ENCODE assay signal across 19 cellular contexts in the genomic region with DNA sequence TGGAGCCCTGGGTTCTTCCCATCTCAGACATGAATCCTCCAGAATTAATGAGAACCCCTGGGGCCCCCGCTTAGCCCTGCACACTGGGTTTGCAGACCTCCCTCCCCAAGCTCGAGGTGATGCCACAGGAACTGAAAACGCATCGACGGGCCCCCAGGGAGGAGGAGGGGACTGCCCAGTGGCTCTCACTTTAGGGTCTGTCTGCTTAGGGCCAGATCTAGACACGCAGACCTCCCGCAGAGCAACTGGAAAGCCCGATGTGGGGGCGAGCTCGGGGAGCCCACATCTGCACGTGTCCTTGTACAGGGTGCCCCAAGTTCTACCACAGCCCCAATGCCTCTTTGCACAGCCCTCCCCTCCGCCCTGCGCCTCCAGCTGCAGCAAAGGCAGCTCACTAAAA.
DNase-seq lines count a peak whose midpoint lies in the region; ATAC-seq and TF ChIP-seq lines count a peak whose summit lies in the region.
"Had no signal": no experiment of that assay in that cellular context is flagged by ENCODE, and none has a peak within 500 bp of the region (broad histone marks: within the 10 kb centered on the region; RNA-seq: fewer than 3 reads in every experiment).

No MANE protein-coding gene starts in this region.

- H3K14ac ChIP-seq in neuronal stem cell (ENCODE audit: low read length): no peak overlapping the region

- H3K9ac ChIP-seq in SU-DHL-6 (ENCODE audit: low read length) (no peak overlapping the region), neuronal stem cell (ENCODE audit: low read depth, low read length, poor library complexity) (no peak overlapping the region)
- H3K9ac ChIP-seq: BLaER1 treated with 17β-estradiol and CSF1 and Interleukin-3, amounts not matched to agents 10 nM and 100 nM had no signal

- H2BK12ac ChIP-seq in neuronal stem cell (ENCODE audit: low read length): no peak overlapping the region

- CTCF ChIA-PET in GM10248 (lab: Yijun Ruan, JAX): interaction anchor here (1.3 to 1.5 kb wide), 2 partner anchors 36 to 140 kb away, joined by 3 read pairs; no protein-coding TSS in a partner anchor

- no peak overlapping the region for H2BK120ac ChIP-seq in neuronal stem cell (ENCODE audit: low read depth, low read length)

- H4K91ac ChIP-seq in neuronal stem cell (ENCODE audit: low read depth, low read length, poor library complexity): no peak overlapping the region

- H3K4ac ChIP-seq in neuronal stem cell (ENCODE audit: low read length): no peak overlapping the region

- ATAC-seq in activated naive CD8-positive, alpha-beta T cell treated with anti-CD3 and anti-CD28 coated beads, Interleukin-2, amount 50 U/mL, for 24 hours: no peak
- ATAC-seq in mucosa of descending colon: no peak
- ATAC-seq: CD8-positive, alpha-beta T cell had no signal

- no peaks in the 10 kb centered on the region for H3F3A ChIP-seq in SU-DHL-6 (ENCODE audit: insufficient read depth)

- no peaks in the 10 kb centered on the region for H4K20me1 ChIP-seq in SU-DHL-6 (ENCODE audit: low read depth, low read length)
- H4K20me1 ChIP-seq: BLaER1 treated with 17β-estradiol and CSF1 and Interleukin-3, amounts not matched to agents 10 nM and 100 nM had no signal

- H3K27ac Mint-ChIP-seq in activated naive CD8-positive, alpha-beta T cell treated with anti-CD3 and anti-CD28 coated beads, Interleukin-2, amount 50 U/mL, for 24 hours: no peak overlapping the region
- H3K27ac Mint-ChIP-seq: CD8-positive, alpha-beta T cell; HFFc6; IgD-negative memory B cell had no signal

- H2BK15ac ChIP-seq in neuronal stem cell (ENCODE audit: low read length): no peak overlapping the region

- H3K4me3 ChIP-seq in SU-DHL-6 (ENCODE audit: insufficient read depth, low read length, poor library complexity, severe bottlenecking) (no peak overlapping the region), neuronal stem cell (ENCODE audit: low read length in 2 of 2) (no peak overlapping the region), mucosa of descending colon (no peak overlapping the region)
- H3K4me3 ChIP-seq: BLaER1 treated with 17β-estradiol and CSF1 and Interleukin-3, amounts not matched to agents 10 nM and 100 nM had no signal

- H3K23ac ChIP-seq in neuronal stem cell (ENCODE audit: low read depth, low read length, poor library complexity): no peak overlapping the region

- no peak overlapping the region for H3K27ac ChIP-seq in SU-DHL-6 (ENCODE audit: low read depth, low read length)
- H3K27ac ChIP-seq in neuronal stem cell (replicated peaks; ENCODE audit: low read length): no peak overlapping the region
- H3K27ac ChIP-seq: BLaER1 treated with 17β-estradiol and CSF1 and Interleukin-3, amounts not matched to agents 10 nM and 100 nM; RWPE1 had no signal

- no CpG with 5 or more reads among the region's 13 CpGs for WGBS in neuronal stem cell (ENCODE audit: extremely low coverage in 2 of 2, insufficient read length in 2 of 2, insufficient replicate concordance in 1 of 2), 2 donors

- TF ChIP-seq CTCF in GM10248 (IDR thresholded peaks at IDR 0.05; ENCODE audit: control extremely low read depth, extremely low read depth, low read depth, missing control alignments): no peak
- TF ChIP-seq CTCF in GM20000 (IDR thresholded peaks at IDR 0.05; ENCODE audit: extremely low read depth, missing control alignments): no peak
- TF ChIP-seq CTCF in SU-DHL-6 (IDR thresholded peaks at IDR 0.05; ENCODE audit: insufficient read depth, low read length, poor library complexity, severe bottlenecking): no peak
- no peak for TF ChIP-seq CTCF in mucosa of descending colon (IDR thresholded peaks at IDR 0.05)

- peak overlapping the region; percentile 9 for H3K18ac ChIP-seq in neuronal stem cell (ENCODE audit: low read length)

- H3K4me2 ChIP-seq in SU-DHL-6 (ENCODE audit: low read depth, low read length, poor library complexity, severe bottlenecking) (peak overlapping the region; percentile 15), neuronal stem cell (ENCODE audit: insufficient read depth, low read length, poor library complexity, severe bottlenecking) (no peak overlapping the region)

- H3K9me2 ChIP-seq in SU-DHL-6 (replicated peaks; ENCODE audit: insufficient read depth, low read length): no peaks in the 10 kb centered on the region

- H3K36me3 ChIP-seq in SU-DHL-6 (ENCODE audit: low read length) (no peaks in the 10 kb centered on the region), neuronal stem cell (replicated peaks in 1 of 2; ENCODE audit: control insufficient read depth in 2 of 2, insufficient read depth in 2 of 2, low read length in 2 of 2) (no peaks in the 10 kb centered on the region), mucosa of descending colon (ENCODE audit: low read depth) (no peaks in the 10 kb centered on the region)
- H3K36me3 ChIP-seq: BLaER1 treated with 17β-estradiol and CSF1 and Interleukin-3, amounts not matched to agents 10 nM and 100 nM had no signal

- no peak overlapping the region for H4K8ac ChIP-seq in neuronal stem cell (ENCODE audit: low read depth, low read length)

- H3K27me3 ChIP-seq in SU-DHL-6 (ENCODE audit: low read length) (no peaks in the 10 kb centered on the region), neuronal stem cell (ENCODE audit: control insufficient read depth in 3 of 3, insufficient read depth in 3 of 3, low read depth in 1 of 3, low read length in 3 of 3) (peaks cover 0 to 3% (median 0%) of the 10 kb centered on the region in 3 experiments)
- H3K27me3 ChIP-seq: BLaER1 treated with 17β-estradiol and CSF1 and Interleukin-3, amounts not matched to agents 10 nM and 100 nM had no signal

- H3K4me3 Mint-ChIP-seq in activated naive CD8-positive, alpha-beta T cell treated with anti-CD3 and anti-CD28 coated beads, Interleukin-2, amount 50 U/mL, for 24 hours: no peak overlapping the region
- H3K4me3 Mint-ChIP-seq: CD8-positive, alpha-beta T cell; HFFc6 had no signal

- H2AK5ac ChIP-seq in neuronal stem cell (ENCODE audit: low read depth, low read length): no peak overlapping the region

- H2BK5ac ChIP-seq in neuronal stem cell (ENCODE audit: low read length): no peak overlapping the region

- H3K9me3 Mint-ChIP-seq in activated naive CD8-positive, alpha-beta T cell treated with anti-CD3 and anti-CD28 coated beads, Interleukin-2, amount 50 U/mL, for 24 hours: no peaks in the 10 kb centered on the region
- H3K9me3 Mint-ChIP-seq: CD8-positive, alpha-beta T cell; IgD-negative memory B cell had no signal

- intact Hi-C loops in mucosa of descending colon (cut with DNase I, micrococcal nuclease): no loop called here

- no peaks in the 10 kb centered on the region for H3K79me2 ChIP-seq in SU-DHL-6 (ENCODE audit: insufficient read depth, low read length)

- no peaks in the 10 kb centered on the region for H3K4me1 Mint-ChIP-seq in activated naive CD8-positive, alpha-beta T cell treated with anti-CD3 and anti-CD28 coated beads, Interleukin-2, amount 50 U/mL, for 24 hours

- no peaks in the 10 kb centered on the region for H3K36me3 Mint-ChIP-seq in activated naive CD8-positive, alpha-beta T cell treated with anti-CD3 and anti-CD28 coated beads, Interleukin-2, amount 50 U/mL, for 24 hours (ENCODE audit: low read depth)
- H3K36me3 Mint-ChIP-seq: CD8-positive, alpha-beta T cell; IgD-negative memory B cell had no signal

- no peaks in the 10 kb centered on the region for H3K79me1 ChIP-seq in neuronal stem cell (ENCODE audit: low read depth, low read length)

- POLR2A ChIA-PET in GM10248 (lab: Yijun Ruan, JAX): no interaction called here

- H3K27me3 Mint-ChIP-seq in activated naive CD8-positive, alpha-beta T cell treated with anti-CD3 and anti-CD28 coated beads, Interleukin-2, amount 50 U/mL, for 24 hours: peaks cover 5% of the 10 kb centered on the region

- H3K4me1 ChIP-seq in neuronal stem cell (ENCODE audit: control insufficient read depth in 2 of 2, insufficient read depth in 1 of 2, low read depth in 1 of 2, low read length in 2 of 2): peaks cover 0 to 6% of the 10 kb centered on the region in 2 donors
- peaks cover 11% of the 10 kb centered on the region for H3K4me1 ChIP-seq in mucosa of descending colon (ENCODE audit: low read depth)

- no peaks in the 10 kb centered on the region for H3K9me3 ChIP-seq in SU-DHL-6 (ENCODE audit: insufficient read depth, low read length)
- no peaks in the 10 kb centered on the region for H3K9me3 ChIP-seq in neuronal stem cell (replicated peaks in 1 of 2; ENCODE audit: control insufficient read depth in 2 of 2, insufficient read depth in 1 of 2, low read depth in 1 of 2, low read length in 2 of 2)
- H3K9me3 ChIP-seq in mucosa of descending colon: no peaks in the 10 kb centered on the region
- H3K9me3 ChIP-seq: BLaER1 treated with 17β-estradiol and CSF1 and Interleukin-3, amounts not matched to agents 10 nM and 100 nM had no signal

- DNase-seq in GM10248 (ENCODE audit: extremely low spot score) (peak; percentile 37), GM20000 (ENCODE audit: low spot score) (peak; percentile 36), neuronal stem cell (ENCODE audit: low spot score) (no peak), mucosa of descending colon (no peak), iPS-NIHi11 (ENCODE audit: low spot score) (no peak), OCI-M1 (lab: John Stamatoyannopoulos, UW) (no peak)
- no peak for DNase-seq in activated naive CD8-positive, alpha-beta T cell treated with anti-CD3 and anti-CD28 coated beads, Interleukin-2, amount 50 U/mL, for 24 hours
- DNase-seq: Calu3; CD8-positive, alpha-beta T cell; HFFc6; NCI-H1105; NCI-H2081 treated with DMSO at 0.1 percent for 48 hours; NCI-H510A treated with DMSO at 0.1 percent for 48 hours; NCI-H774; SIG-M5 had no signal

- H2AFZ ChIP-seq in SU-DHL-6 (ENCODE audit: low read depth, low read length, severe bottlenecking): peak overlapping the region; percentile 78
- no peak overlapping the region for H2AFZ ChIP-seq in neuronal stem cell (ENCODE audit: low read length)

Comparison
In these comparisons a context has a peak if more than half of its experiments do, and no peak if none do; other contexts are left out.
1. DNase-seq: peak in GM10248 (single experiment) and GM20000 (single experiment); none in neuronal stem cell (single experiment), activated naive CD8-positive, alpha-beta T cell treated with anti-CD3 and anti-CD28 coated beads, Interleukin-2, amount 50 U/mL, for 24 hours (single experiment), mucosa of descending colon (0 of 3), iPS-NIHi11 (single experiment) and OCI-M1 (single experiment).